19 cellular contexts compared by ENCODE assay signal in genomic region chr2:181678744-181679543, GRCh38. TPM values are rescaled to one million over a fixed set of nuclear protein-coding genes. Genes with fewer than 3 reads are reported as not detected.
DNase-seq lines count a peak whose midpoint lies in the region; ATAC-seq, FAIRE-seq and TF ChIP-seq lines count a peak whose summit lies in the region.
"Had no signal": no experiment of that assay in that cellular context is flagged by ENCODE, and none has a peak within 500 bp of the region (broad histone marks: within the 10 kb centered on the region; RNA-seq: fewer than 3 reads in every experiment).

No MANE protein-coding gene starts in this region.

- H3K9me2 ChIP-seq in neural cell (ENCODE audit: insufficient read depth, low read length), result no peaks in the 10 kb centered on the region

- H3K36me3 Mint-ChIP-seq in activated CD4-positive, alpha-beta T cell treated with anti-CD3 and anti-CD28 coated beads, Interleukin-2, amount 10 ng/mL, durations not matched to agents 24 days and 14 days (ENCODE audit: low read depth), result peaks cover 12% of the 10 kb centered on the region
- peaks cover 4% of the 10 kb centered on the region for H3K36me3 Mint-ChIP-seq in activated naive CD8-positive, alpha-beta T cell treated with anti-CD3 and anti-CD28 coated beads for 36 hours

- H2AFZ ChIP-seq in neural cell (ENCODE audit: low read depth, low read length), result no peak overlapping the region

- no peaks in the 10 kb centered on the region for H3F3A ChIP-seq in neural cell (ENCODE audit: insufficient read depth, low read length, poor library complexity, severe bottlenecking)

- no peak for TF ChIP-seq EP300 in neural cell (conservative IDR thresholded peaks at IDR 0.05; ENCODE audit: poor library complexity, severe bottlenecking)

- TF ChIP-seq RAD21 in neural cell (conservative IDR thresholded peaks at IDR 0.05), result no peak

- peaks cover 100% of the 10 kb centered on the region for H3K27me3 ChIP-seq in neural cell (ENCODE audit: insufficient read depth, low read depth, low read length)

- H3K27ac Mint-ChIP-seq in activated CD4-positive, alpha-beta T cell treated with anti-CD3 and anti-CD28 coated beads, Interleukin-2, amount 10 ng/mL, durations not matched to agents 24 days and 14 days, result peak overlapping the region; percentile 84
- no peak overlapping the region for H3K27ac Mint-ChIP-seq in activated naive CD8-positive, alpha-beta T cell treated with anti-CD3 and anti-CD28 coated beads for 36 hours

- peaks cover 79% of the 10 kb centered on the region for H3K27me3 Mint-ChIP-seq in activated CD4-positive, alpha-beta T cell treated with anti-CD3 and anti-CD28 coated beads, Interleukin-2, amount 10 ng/mL, durations not matched to agents 24 days and 14 days
- peaks cover 91% of the 10 kb centered on the region for H3K27me3 Mint-ChIP-seq in activated naive CD8-positive, alpha-beta T cell treated with anti-CD3 and anti-CD28 coated beads for 36 hours

- peaks cover 32% of the 10 kb centered on the region for H3K9me3 Mint-ChIP-seq in activated CD4-positive, alpha-beta T cell treated with anti-CD3 and anti-CD28 coated beads, Interleukin-2, amount 10 ng/mL, durations not matched to agents 24 days and 14 days
- H3K9me3 Mint-ChIP-seq in activated naive CD8-positive, alpha-beta T cell treated with anti-CD3 and anti-CD28 coated beads for 36 hours, result peaks cover 7% of the 10 kb centered on the region

- H3K79me2 ChIP-seq in neural cell (replicated peaks; ENCODE audit: insufficient read depth, low read length), result no peaks in the 10 kb centered on the region

- H3K36me3 ChIP-seq in neural cell (ENCODE audit: insufficient read depth, low read length), result no peaks in the 10 kb centered on the region
- H3K36me3 ChIP-seq: breast epithelium, esophagus squamous epithelium had no signal

- no peaks in the 10 kb centered on the region for H4K20me1 ChIP-seq in neural cell (ENCODE audit: insufficient read depth)

- DNase-seq in activated CD4-positive, alpha-beta T cell treated with anti-CD3 and anti-CD28 coated beads, Interleukin-2, amount 10 ng/mL, durations not matched to agents 24 days and 14 days, result no peak
- DNase-seq in activated CD4-positive, alpha-beta T cell treated with anti-CD3 and anti-CD28 coated beads, Interleukin-2, amount 50 U/mL, for 1 hour, result no peak
- DNase-seq in GM18507 (ENCODE audit: extremely low spot score, insufficient read length, low read depth), result no peak
- no peak for DNase-seq in activated naive CD8-positive, alpha-beta T cell treated with anti-CD3 and anti-CD28 coated beads for 36 hours
- DNase-seq in midbrain (lab: John Stamatoyannopoulos, UW), result no peak
- DNase-seq in NCI-H2107 (lab: John Stamatoyannopoulos, UW), result no peak
- DNase-seq: ACHN, esophagus squamous epithelium had no signal

- no peak overlapping the region for H3K4me2 ChIP-seq in neural cell (ENCODE audit: low read length)

- TF ChIP-seq CTCF in neural cell (IDR thresholded peaks at IDR 0.05; ENCODE audit: poor library complexity, severe bottlenecking), result no peak

- peak overlapping the region; percentile 69 for H3K4me3 ChIP-seq in neural cell (ENCODE audit: low read length)
- H3K4me3 ChIP-seq: breast epithelium, esophagus squamous epithelium had no signal

- H3K9me3 ChIP-seq in neural cell (ENCODE audit: low read length), result peaks cover 23% of the 10 kb centered on the region
- H3K9me3 ChIP-seq: breast epithelium had no signal

- no peak overlapping the region for H3K4me3 Mint-ChIP-seq in activated CD4-positive, alpha-beta T cell treated with anti-CD3 and anti-CD28 coated beads, Interleukin-2, amount 10 ng/mL, durations not matched to agents 24 days and 14 days
- H3K4me3 Mint-ChIP-seq in activated naive CD8-positive, alpha-beta T cell treated with anti-CD3 and anti-CD28 coated beads for 36 hours, result peak overlapping the region; percentile 16

- no peak for ATAC-seq in GM19351 (IDR thresholded peaks at IDR 0.05; ENCODE audit: unreplicated experiment)

- H3K27ac ChIP-seq in neural cell (ENCODE audit: low read length), result no peak overlapping the region
- H3K27ac ChIP-seq: breast epithelium, esophagus squamous epithelium had no signal

- FAIRE-seq in GM18507 (lab: Jason Lieb, UNC), result peak; percentile 29
- FAIRE-seq: GM19239, keratinocyte had no signal

- no peak overlapping the region for H3K9ac ChIP-seq in neural cell (ENCODE audit: low read length)

- intact Hi-C loops in activated CD4-positive, alpha-beta T cell treated with anti-CD3 and anti-CD28 coated beads, Interleukin-2, amount 10 ng/mL, durations not matched to agents 24 days and 14 days (cut with micrococcal nuclease), result loop anchor here (2.0 to 5.0 kb wide), 2 partner anchors 22 to 577 kb away; partner anchors contain the start of gene CERKL

- peaks cover 33% of the 10 kb centered on the region for H3K4me1 Mint-ChIP-seq in activated CD4-positive, alpha-beta T cell treated with anti-CD3 and anti-CD28 coated beads, Interleukin-2, amount 10 ng/mL, durations not matched to agents 24 days and 14 days
- peaks cover 44% of the 10 kb centered on the region for H3K4me1 Mint-ChIP-seq in activated naive CD8-positive, alpha-beta T cell treated with anti-CD3 and anti-CD28 coated beads for 36 hours

TF ChIP-seq in neural cell, 6 proteins besides CTCF, POLR2A, EP300 and RAD21:
- TF ChIP-seq EZH2 (IDR thresholded peaks at IDR 0.05; ENCODE audit: borderline replicate concordance, insufficient read depth, low read length, poor library complexity, severe bottlenecking) (no peak), REST (IDR thresholded peaks at IDR 0.05; ENCODE audit: borderline replicate concordance) (no peak), TAF1 (IDR thresholded peaks at IDR 0.05; ENCODE audit: low read depth) (no peak), MXI1 (conservative IDR thresholded peaks at IDR 0.05; ENCODE audit: poor library complexity, severe bottlenecking) (no peak), SMC3 (conservative IDR thresholded peaks at IDR 0.05; ENCODE audit: poor library complexity) (no peak)

RNA-seq across cellular contexts. Expression of gene NEUROD1, which starts 1.4 kb away (rescaled TPM):
- not detected in 2 replicates for total RNA-seq in activated CD4-positive, alpha-beta T cell treated with anti-CD3 and anti-CD28 coated beads, Interleukin-2, amount 10 ng/mL, durations not matched to agents 24 days and 14 days
- total RNA-seq in activated naive CD8-positive, alpha-beta T cell treated with anti-CD3 and anti-CD28 coated beads for 36 hours, result under 1 TPM in 1 of 2 experiments, not detected in 1; 0.08 TPM
- polyA plus RNA-seq in neural cell, result not detected in 2 replicates
- 0.23 TPM in 1 of 2 replicates, not detected in the other for polyA minus RNA-seq in neural cell
- total RNA-seq: breast epithelium, Daoy, esophagus squamous epithelium, HT-29, mammary epithelial cell, RPMI7951, sciatic nerve, subcutaneous adipose tissue had no signal
- polyA plus RNA-seq: keratinocyte, mammary epithelial cell had no signal

RNA-seq across cellular contexts. Expression of gene CERKL, which starts 22.0 kb away (rescaled TPM):
- 0.14 TPM in 1 of 2 replicates, not detected in the other for total RNA-seq in activated CD4-positive, alpha-beta T cell treated with anti-CD3 and anti-CD28 coated beads, Interleukin-2, amount 10 ng/mL, durations not matched to agents 24 days and 14 days
- under 1 TPM; 0.06 TPM for total RNA-seq in activated naive CD8-positive, alpha-beta T cell treated with anti-CD3 and anti-CD28 coated beads for 36 hours
- polyA plus RNA-seq in neural cell, result not detected in 2 replicates
- 0.49 TPM in 1 of 2 replicates, not detected in the other for polyA minus RNA-seq in neural cell
- total RNA-seq: sciatic nerve, subcutaneous adipose tissue had no signal
